Comparison of ENCODE assay signal across 1 cellular context in the genomic region with DNA sequence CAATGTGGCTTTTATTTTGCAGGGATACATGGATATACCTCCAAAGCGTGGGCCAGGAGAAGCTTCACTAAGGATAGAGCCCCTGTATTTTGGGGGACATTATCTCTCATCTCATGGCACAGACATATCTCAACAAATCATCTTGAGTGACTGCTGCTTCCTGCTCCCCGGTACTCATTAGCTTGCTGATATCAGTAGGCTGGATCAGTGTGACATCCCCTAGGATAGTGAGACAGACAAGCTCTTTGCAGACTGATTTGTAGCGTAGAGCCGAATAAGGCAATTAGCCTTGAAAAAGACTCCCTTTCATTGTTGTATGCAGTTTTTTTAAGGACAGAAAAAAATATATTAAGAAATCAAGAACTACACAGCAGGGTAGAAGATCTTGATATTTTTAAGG.
TF ChIP-seq lines count a peak whose summit lies in the region.

No MANE protein-coding gene starts in this region.

TF ChIP-seq in K562, 482 proteins besides CTCF, POLR2A, EP300 and RAD21 (continued from another document):
- TF ChIP-seq CAMTA2 (CRISPR knock-in tag; conservative IDR thresholded peaks at IDR 0.05), result no peak
- TF ChIP-seq ZNF347 (CRISPR knock-in tag; IDR thresholded peaks at IDR 0.05; ENCODE audit: low read depth), result no peak
- TF ChIP-seq HDAC6 (IDR thresholded peaks at IDR 0.05; ENCODE audit: low read depth, low read length), result no peak
- TF ChIP-seq MEIS2 (IDR thresholded peaks at IDR 0.05; ENCODE audit: partially characterized antibody), result peak; percentile 24
- no peak for TF ChIP-seq ZSCAN29 (IDR thresholded peaks at IDR 0.05)
- TF ChIP-seq SIX5 (IDR thresholded peaks at IDR 0.05; ENCODE audit: borderline replicate concordance in 1 of 2, insufficient read depth in 1 of 2, low read depth in 1 of 2, low read length in 2 of 2), result no peak
